In the genomic region with DNA sequence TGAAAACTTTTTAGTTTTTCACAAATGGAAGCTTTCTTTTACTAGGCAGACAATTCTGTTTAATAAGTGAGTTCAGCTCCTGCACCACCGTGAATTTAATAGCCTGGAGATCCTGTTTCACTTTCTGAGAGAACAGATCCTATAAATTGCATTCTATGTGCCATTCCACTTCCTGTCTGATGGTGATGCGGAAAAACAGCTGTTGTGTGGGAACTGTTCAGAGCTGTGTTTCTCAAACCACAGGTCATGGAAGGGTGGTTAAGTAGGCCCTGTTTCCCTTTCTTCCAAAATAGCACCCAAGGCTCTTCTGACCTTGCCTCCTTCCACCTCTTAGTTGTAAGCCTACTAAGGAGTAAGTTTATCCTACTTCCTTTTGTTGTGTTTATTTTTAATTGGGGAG, we compare ENCODE assay signal across 10 cellular contexts.
DNase-seq lines count a peak whose midpoint lies in the region; ATAC-seq, FAIRE-seq and TF ChIP-seq lines count a peak whose summit lies in the region.
"Had no signal": no experiment of that assay in that cellular context is flagged by ENCODE, and none has a peak within 500 bp of the region (broad histone marks: within the 10 kb centered on the region; RNA-seq: fewer than 3 reads in every experiment).

No MANE protein-coding gene starts in this region.

- FAIRE-seq in small intestine (lab: Jason Lieb, UNC), result no peak

- peak overlapping the region in 1 of 2 donors; percentile 41 for H3K27ac ChIP-seq in small intestine (ENCODE audit: low read depth in 1 of 2, low read length in 1 of 2)
- H3K27ac ChIP-seq: KMS-11 had no signal

- peaks cover 14 to 24% (median 22%) of the 10 kb centered on the region in 3 donors for H3K4me1 Mint-ChIP-seq in IgD-negative memory B cell
- peaks cover 13% of the 10 kb centered on the region for H3K4me1 Mint-ChIP-seq in CD14-positive monocyte

- no peaks in the 10 kb centered on the region for H3K36me3 ChIP-seq in small intestine (ENCODE audit: control insufficient read depth in 2 of 2, insufficient read depth in 2 of 2, low read length in 2 of 2)
- H3K36me3 ChIP-seq: heart left ventricle had no signal

- ATAC-seq in GM21619 (IDR thresholded peaks at IDR 0.05; ENCODE audit: unreplicated experiment) (peak; percentile 76), HG03457 (IDR thresholded peaks at IDR 0.05; ENCODE audit: unreplicated experiment) (no peak)

- peak overlapping the region in 2 of 3 donors; percentile 13 to 92 for H3K27ac Mint-ChIP-seq in IgD-negative memory B cell
- H3K27ac Mint-ChIP-seq in CD14-positive monocyte, result no peak overlapping the region

- H3K36me3 Mint-ChIP-seq in IgD-negative memory B cell (no peaks in the 10 kb centered on the region), CD14-positive monocyte (no peaks in the 10 kb centered on the region)

- H3K4me3 Mint-ChIP-seq in IgD-negative memory B cell, result peak overlapping the region in 2 of 4 donors; percentile 15 to 34
- H3K4me3 Mint-ChIP-seq in CD14-positive monocyte, result no peak overlapping the region

- no peaks in the 10 kb centered on the region for H3K27me3 ChIP-seq in small intestine (ENCODE audit: control insufficient read depth in 2 of 2, insufficient read depth in 2 of 2, low read length in 2 of 2)
- H3K27me3 ChIP-seq: heart left ventricle had no signal

- TF ChIP-seq CTCF in CD14-positive monocyte (IDR thresholded peaks at IDR 0.05), result no peak

- DNase-seq in Daoy (ENCODE audit: low read depth) (peak; percentile 62), dermis blood vessel endothelial cell (peak; percentile 86), small intestine (peak; percentile 45), CD14-positive monocyte (ENCODE audit: low spot score) (no peak)
- DNase-seq in activated T-cell treated with anti-CD3 and anti-CD28 coated beads, Interleukin-2, amount 50 U/mL, for 48 hours, result no peak

- H3K4me3 ChIP-seq in small intestine (ENCODE audit: low read depth in 1 of 2, low read length in 2 of 2), result no peak overlapping the region
- H3K4me3 ChIP-seq: heart left ventricle had no signal

- H3K27me3 Mint-ChIP-seq in IgD-negative memory B cell, result no peaks in the 10 kb centered on the region
- no peaks in the 10 kb centered on the region for H3K27me3 Mint-ChIP-seq in CD14-positive monocyte (ENCODE audit: low read depth in 3 of 3)

- intact Hi-C loops in CD14-positive monocyte (cut with micrococcal nuclease), result no loop called here

- H3K9me3 Mint-ChIP-seq in IgD-negative memory B cell, result no peaks in the 10 kb centered on the region
- no peaks in the 10 kb centered on the region for H3K9me3 Mint-ChIP-seq in CD14-positive monocyte

- 17 to 23% (median 20%) methylated on average over 2 of the region's 2 CpGs for WGBS in small intestine, 3 donors

- H3K9me3 ChIP-seq in small intestine (ENCODE audit: control insufficient read depth, low read depth), result no peaks in the 10 kb centered on the region
- H3K9me3 ChIP-seq: heart left ventricle had no signal

- peaks cover 0 to 1% of the 10 kb centered on the region in 2 donors for H3K4me1 ChIP-seq in small intestine (ENCODE audit: control insufficient read depth in 2 of 2, insufficient read depth in 1 of 2, low read depth in 1 of 2, low read length in 1 of 2)

Comparison
In these comparisons a context has a peak if more than half of its experiments do, and no peak if none do; other contexts are left out.
1. DNase-seq: peak in Daoy (single experiment), dermis blood vessel endothelial cell (single experiment) and small intestine (single experiment); none in CD14-positive monocyte (single experiment) and activated T-cell treated with anti-CD3 and anti-CD28 coated beads, Interleukin-2, amount 50 U/mL, for 48 hours (0 of 2).
2. H3K27ac Mint-ChIP-seq: peak in IgD-negative memory B cell (2 of 3); none in CD14-positive monocyte (0 of 7).